In genomic region chr17:71495420-71495819, GRCh38 we compare ENCODE assay signal across 7 cellular contexts.
"Had no signal": no experiment of that assay in that cellular context is flagged by ENCODE, and none has a peak within 500 bp of the region (broad histone marks: within the 10 kb centered on the region; RNA-seq: fewer than 3 reads in every experiment).

No MANE protein-coding gene starts in this region.

- DNase-seq: H9, HCEC 1CT, KBM-7 had no signal

- H3K36me3 Mint-ChIP-seq: IgD-negative memory B cell had no signal

- H2AFZ ChIP-seq: GM23338 had no signal

- H3K27ac Mint-ChIP-seq: GM23338, H9, IgD-negative memory B cell had no signal

- H3K27ac ChIP-seq: HL-60 had no signal

- H3K27me3 Mint-ChIP-seq: IgD-negative memory B cell had no signal

- H3K4me3 Mint-ChIP-seq: GM23338, H9, IgD-negative memory B cell had no signal

- H3K9me3 Mint-ChIP-seq: GM23338, H9 had no signal

- ATAC-seq: GM23338, HepG2 had no signal

- H3K4me3 ChIP-seq: GM23338 had no signal

- H3K4me2 ChIP-seq: GM23338 had no signal

- H3K4me1 Mint-ChIP-seq: GM23338, H9, IgD-negative memory B cell had no signal
